Comparison of ENCODE assay signal across 22 cellular contexts in genomic region chr14:75757644-75758402, GRCh38.
DNase-seq lines count a peak whose midpoint lies in the region; ATAC-seq, FAIRE-seq and TF ChIP-seq lines count a peak whose summit lies in the region.
"Had no signal": no experiment of that assay in that cellular context is flagged by ENCODE, and none has a peak within 500 bp of the region (broad histone marks: within the 10 kb centered on the region; RNA-seq: fewer than 3 reads in every experiment).

No MANE protein-coding gene starts in this region.

- FAIRE-seq in GM12878 (lab: Jason Lieb, UNC) = no peak

- no peak for TF ChIP-seq EP300 in GM12878 (IDR thresholded peaks at IDR 0.05; ENCODE audit: borderline replicate concordance in 1 of 2, control insufficient read depth in 1 of 2, low read depth in 2 of 2, low read length in 2 of 2)

- WGBS in GM12878 (ENCODE audit: insufficient coverage, insufficient replicate concordance, low lambda C conversion rate, missing lambda C conversion rate) = 30% methylated on average over 4 of the region's 4 CpGs

- H3K4me2 ChIP-seq in BLaER1 (peak overlapping the region; percentile 4; the same call in 1 of the 2 replicates), GM12878 (ENCODE audit: control insufficient read depth, insufficient read depth) (no peak overlapping the region)
- H3K4me2 ChIP-seq: BLaER1 treated with 17β-estradiol and CSF1 and Interleukin-3, amounts not matched to agents 10 nM and 100 nM; KMS-11 had no signal

- in situ Hi-C loops in GM13977 (cut with MboI; ENCODE audit: low pct_unique_long_range_greater_than_20kb, low sequenced_read_pairs, unreplicated experiment) (no loop called here), GM12878 (cut with MboI) (no loop called here)

- H3K9me3 ChIP-seq in BLaER1 = no peaks in the 10 kb centered on the region
- no peaks in the 10 kb centered on the region; the same call in 2 of the 3 replicates for H3K9me3 ChIP-seq in GM12878 (replicated peaks; ENCODE audit: control insufficient read depth, insufficient read depth, low read length)
- H3K9me3 ChIP-seq: BLaER1 treated with 17β-estradiol and CSF1 and Interleukin-3, amounts not matched to agents 10 nM and 100 nM had no signal

- H3K4me1 ChIP-seq in BLaER1 (peaks cover 7% of the 10 kb centered on the region), GM12878 (ENCODE audit: control insufficient read depth, insufficient read depth, low read length) (peaks cover 11% of the 10 kb centered on the region; the same call in 1 of the 2 replicates)

- no peak for TF ChIP-seq POLR2A in GM12878 (IDR thresholded peaks at IDR 0.05; ENCODE audit: low read depth, low read length)

- H3K9ac ChIP-seq in BLaER1 = no peak overlapping the region
- H3K9ac ChIP-seq in GM12878 (ENCODE audit: control insufficient read depth, insufficient read depth, low read length) = no peak overlapping the region
- H3K9ac ChIP-seq: BLaER1 treated with 17β-estradiol and CSF1 and Interleukin-3, amounts not matched to agents 10 nM and 100 nM; KMS-11 had no signal

- H3K36me3 ChIP-seq in BLaER1 = peaks cover 17% of the 10 kb centered on the region
- H3K36me3 ChIP-seq in GM06990 (ENCODE audit: control insufficient read depth, insufficient read depth, low read length) = no peaks in the 10 kb centered on the region
- peaks cover 0 to 3% of the 10 kb centered on the region in 2 experiments; a peak in 1 of 4 replicates for H3K36me3 ChIP-seq in GM12878 (ENCODE audit: control insufficient read depth in 2 of 2, insufficient read depth in 2 of 2, low read length in 1 of 2)

- H4K20me1 ChIP-seq in BLaER1 (no peaks in the 10 kb centered on the region), GM12878 (ENCODE audit: control insufficient read depth, insufficient read depth) (no peaks in the 10 kb centered on the region)
- H4K20me1 ChIP-seq: BLaER1 treated with 17β-estradiol and CSF1 and Interleukin-3, amounts not matched to agents 10 nM and 100 nM had no signal

- SMC1A ChIA-PET in GM12878 (lab: Charles Lee; ENCODE audit: uncharacterized antibody, unreplicated experiment) = interaction anchor here (0.5 to 1.9 kb wide), 13 partner anchors 10 to 1606 kb away, joined by 3 to 14 read pairs (median 3); no protein-coding TSS in a partner anchor

- H3K79me2 ChIP-seq in GM12878 (ENCODE audit: control insufficient read depth, insufficient read depth, low read length) = no peaks in the 10 kb centered on the region

- no peak overlapping the region for H3K4me3 ChIP-seq in BLaER1
- H3K4me3 ChIP-seq in GM06990 (replicated peaks; ENCODE audit: low read depth, low read length) = no peak overlapping the region
- H3K4me3 ChIP-seq in GM12878 = no peak overlapping the region
- H3K4me3 ChIP-seq: BLaER1 treated with 17β-estradiol and CSF1 and Interleukin-3, amounts not matched to agents 10 nM and 100 nM had no signal

- H3K27ac ChIP-seq in BLaER1 (no peak overlapping the region), GM12878 (ENCODE audit: control insufficient read depth, insufficient read depth) (peak overlapping the region; percentile 22)
- H3K27ac ChIP-seq: BLaER1 treated with 17β-estradiol and CSF1 and Interleukin-3, amounts not matched to agents 10 nM and 100 nM; KMS-11 had no signal

- ATAC-seq in GM12878 (0 out of 3 replicates have a peak, but pooled peaks have one; percentile 25), HG03571 (IDR thresholded peaks at IDR 0.05; ENCODE audit: unreplicated experiment) (no peak)

- DNase-seq in GM06990 (ENCODE audit: extremely low read depth, insufficient read length) (peak; percentile 3), GM13977 (ENCODE audit: low spot score) (peak; percentile 6), GM12878 (ENCODE audit: low read depth, low spot score) (no peak), Kasumi-1 (lab: John Stamatoyannopoulos, UW) (no peak), mesenteric fat pad (ENCODE audit: low spot score) (no peak), superior temporal gyrus (ENCODE audit: extremely low spot score) (no peak)
- DNase-seq: Calu3; CD8-positive, alpha-beta memory T cell; DMS153; GDM1; H9; HFFc6; IMR-90; NCI-H1694 treated with DMSO at 0.1 percent for 48 hours; NCI-H2081 treated with DMSO at 0.1 percent for 48 hours; NCI-H2171 treated with DMSO at 0.1 percent for 48 hours; NCI-H526; Right ventricle myocardium superior had no signal

- POLR2A ChIA-PET in GM12878 (lab: Charles Lee) = interaction anchor here (0.6 to 0.8 kb wide), 2 partner anchors 9 to 17 kb away, joined by 3 read pairs; no protein-coding TSS in a partner anchor

- no TSS peak for BruUV-seq in GM12878 (replicated peaks; lab: Mats Ljungman, UMichigan)

- TF ChIP-seq CTCF in GM06990 (IDR thresholded peaks at IDR 0.05; ENCODE audit: insufficient read depth, low read length, poor library complexity, severe bottlenecking) (no peak), GM13977 (IDR thresholded peaks at IDR 0.05; ENCODE audit: extremely low read depth, insufficient read depth, missing control alignments) (no peak), GM12878 (IDR thresholded peaks at IDR 0.05 in 2 of 3, conservative IDR thresholded peaks at IDR 0.05 in 1 of 3; ENCODE audit: control insufficient read depth in 2 of 3, extremely low read depth in 1 of 3, insufficient read depth in 1 of 3, low read depth in 3 of 3, low read length in 3 of 3) (no peak)

- intact Hi-C loops in GM12878 (cut with micrococcal nuclease; ENCODE audit: unreplicated experiment) = no loop called here

- RAD21 ChIA-PET in GM12878 (lab: Charles Lee; ENCODE audit: unreplicated experiment) = interaction anchor here (1.1 kb wide), 2 partner anchors 49 to 225 kb away, joined by 4 to 5 read pairs; no protein-coding TSS in a partner anchor

- H3K27me3 ChIP-seq in BLaER1 (no peaks in the 10 kb centered on the region), GM06990 (replicated peaks; ENCODE audit: control insufficient read depth, insufficient read depth, low read length) (no peaks in the 10 kb centered on the region), GM12878 (replicated peaks in 1 of 2; ENCODE audit: control insufficient read depth in 2 of 2, insufficient read depth in 2 of 2, low read length in 1 of 2) (no peaks in the 10 kb centered on the region)
- H3K27me3 ChIP-seq: BLaER1 treated with 17β-estradiol and CSF1 and Interleukin-3, amounts not matched to agents 10 nM and 100 nM had no signal

- H2AFZ ChIP-seq in GM12878 (ENCODE audit: control insufficient read depth, low read depth, low read length) = peak overlapping the region; percentile 19; the same call in 1 of the 2 replicates

- CTCF ChIA-PET in GM12878 (lab: Yijun Ruan, JAX) = interaction anchor here (1.0 to 1.8 kb wide), 7 partner anchors 9 to 149 kb away, joined by 3 to 8 read pairs (median 3); no protein-coding TSS in a partner anchor

- TF ChIP-seq RAD21 in GM12878 (IDR thresholded peaks at IDR 0.05; ENCODE audit: insufficient read depth, low read depth, low read length) = no peak

TF ChIP-seq in GM12878, 131 proteins besides CTCF, POLR2A, EP300 and RAD21 (continues in another document):
- no peak for TF ChIP-seq ATF7 (IDR thresholded peaks at IDR 0.05; ENCODE audit: low read depth)
- no peak for TF ChIP-seq TAF1 (IDR thresholded peaks at IDR 0.05; ENCODE audit: borderline replicate concordance, low read depth, low read length)
- TF ChIP-seq PRDM15 (CRISPR knock-in tag; IDR thresholded peaks at IDR 0.05) = no peak
- TF ChIP-seq BRCA1 (IDR thresholded peaks at IDR 0.05; ENCODE audit: low read depth, low read length) = no peak
- TF ChIP-seq STAT3 (IDR thresholded peaks at IDR 0.05; ENCODE audit: low read depth, low read length) = no peak
- TF ChIP-seq POU2F2 (IDR thresholded peaks at IDR 0.05; ENCODE audit: borderline replicate concordance, low read depth, low read length) = no peak
- no peak for TF ChIP-seq SUZ12 (IDR thresholded peaks at IDR 0.05; ENCODE audit: unreplicated experiment)
- no peak for TF ChIP-seq MEF2B (IDR thresholded peaks at IDR 0.05; ENCODE audit: partially characterized antibody, poor library complexity, severe bottlenecking)
- no peak for TF ChIP-seq IRF3 (IDR thresholded peaks at IDR 0.05)
- TF ChIP-seq ZNF622 (IDR thresholded peaks at IDR 0.05) = no peak

Comparison
In these comparisons a context has a peak if more than half of its experiments do, and no peak if none do; other contexts are left out.
1. DNase-seq: peak in GM06990 (single experiment) and GM13977 (single experiment); none in GM12878 (single experiment), Kasumi-1 (0 of 2), mesenteric fat pad (single experiment) and superior temporal gyrus (single experiment).